7 cellular contexts compared by ENCODE assay signal in genomic region chr3:115741650-115742049, GRCh38.
"Had no signal": no experiment of that assay in that cellular context is flagged by ENCODE, and none has a peak within 500 bp of the region (broad histone marks: within the 10 kb centered on the region; RNA-seq: fewer than 3 reads in every experiment).

No MANE protein-coding gene starts in this region.

- DNase-seq: GM23248, GOT3, H7, H9, HCEC 1CT, HFFc6 had no signal

- H3K4me1 Mint-ChIP-seq: GM23338, H9 had no signal

- H3K4me3 Mint-ChIP-seq: GM23338, H9, HFFc6 had no signal

- H3K27ac Mint-ChIP-seq: GM23338, H9, HFFc6 had no signal
